ENCODE assay signal across 8 cellular contexts in genomic region chr14:51652168-51653095, GRCh38. TPM values are rescaled to one million over a fixed set of nuclear protein-coding genes. Genes with fewer than 3 reads are reported as not detected.
DNase-seq lines count a peak whose midpoint lies in the region; ATAC-seq, FAIRE-seq and TF ChIP-seq lines count a peak whose summit lies in the region.

No MANE protein-coding gene starts in this region.

- peak overlapping the region; percentile 87 for H3K4me3 ChIP-seq in BJ (ENCODE audit: low read depth, low read length)
- H3K4me3 ChIP-seq in ectodermal cell (ENCODE audit: insufficient read depth, low read depth, low read length), result peak overlapping the region; percentile 69

- peaks cover 8% of the 10 kb centered on the region for H3K4me1 ChIP-seq in ectodermal cell (ENCODE audit: control insufficient read depth, insufficient read depth, low read length)

- no peaks in the 10 kb centered on the region for H3K27me3 Mint-ChIP-seq in mesothelial cell of epicardium (ENCODE audit: low read depth)
- H3K27me3 Mint-ChIP-seq in stimulated activated naive CD8-positive, alpha-beta T cell treated with anti-CD3 and anti-CD28 coated beads, Interleukin-15, Interleukin-2, amounts not matched to agents 100 ng/mL and 50 ng/mL, for 24 hours, result peaks cover 38% of the 10 kb centered on the region

- DNase-seq in BJ (ENCODE audit: low read depth) (no peak), GM19239 (ENCODE audit: insufficient read length, low spot score) (peak; percentile 8), T-helper 1 cell (peak in 4 of 5 donors; percentile 13 to 36 (median 23)), mesothelial cell of epicardium (ENCODE audit: low spot score in 2 of 2, unreplicated experiment in 2 of 2) (peak in 1 of 2 experiments; percentile 46), dedifferentiated amniotic fluid mesenchymal stem cell (ENCODE audit: extremely low spot score) (no peak)

- no peak for TF ChIP-seq CTCF in BJ (IDR thresholded peaks at IDR 0.05; ENCODE audit: insufficient read depth, low read depth, low read length)
- TF ChIP-seq CTCF in mesothelial cell of epicardium (IDR thresholded peaks at IDR 0.05; ENCODE audit: unreplicated experiment), result no peak

- H3K36me3 ChIP-seq in BJ (ENCODE audit: control insufficient read depth, insufficient read depth, low read length) (no peaks in the 10 kb centered on the region; the same call in 1 of the 2 replicates), ectodermal cell (ENCODE audit: control insufficient read depth, insufficient read depth, low read length) (no peaks in the 10 kb centered on the region)

- FAIRE-seq in GM19239 (lab: Jason Lieb, UNC), result no peak

- peak overlapping the region; percentile 47 for H3K27ac ChIP-seq in ectodermal cell (ENCODE audit: insufficient read depth, low read depth, low read length, poor library complexity, severe bottlenecking)

- no peaks in the 10 kb centered on the region for H3K27me3 ChIP-seq in BJ (ENCODE audit: control insufficient read depth, insufficient read depth, low read length)
- H3K27me3 ChIP-seq in ectodermal cell (ENCODE audit: control insufficient read depth, insufficient read depth, low read length, poor library complexity, severe bottlenecking), result no peaks in the 10 kb centered on the region

- 0 to 1% methylated on average over 75 of the region's 75 CpGs for WGBS in ectodermal cell, 2 experiments

- peak; percentile 28 for ATAC-seq in HG03342 (IDR thresholded peaks at IDR 0.05; ENCODE audit: unreplicated experiment)

- H3K9me3 Mint-ChIP-seq in mesothelial cell of epicardium, result no peaks in the 10 kb centered on the region
- H3K9me3 Mint-ChIP-seq in stimulated activated naive CD8-positive, alpha-beta T cell treated with anti-CD3 and anti-CD28 coated beads, Interleukin-15, Interleukin-2, amounts not matched to agents 100 ng/mL and 50 ng/mL, for 24 hours, result no peaks in the 10 kb centered on the region

- POLR2A ChIA-PET in BJ (lab: Charles Lee), result interaction anchor here (0.5 to 1.1 kb wide), 11 partner anchors 45 to 361 kb away, joined by 3 to 11 read pairs (median 5); no protein-coding TSS in a partner anchor

- peaks cover 49% of the 10 kb centered on the region for H3K4me1 Mint-ChIP-seq in mesothelial cell of epicardium
- H3K4me1 Mint-ChIP-seq in stimulated activated naive CD8-positive, alpha-beta T cell treated with anti-CD3 and anti-CD28 coated beads, Interleukin-15, Interleukin-2, amounts not matched to agents 100 ng/mL and 50 ng/mL, for 24 hours (ENCODE audit: low read depth), result peaks cover 20% of the 10 kb centered on the region

- CTCF ChIA-PET in BJ (lab: Yijun Ruan, JAX), result interaction anchor here (0.6 to 3.4 kb wide), 28 partner anchors 12 to 370 kb away, joined by 3 to 25 read pairs (median 4); no protein-coding TSS in a partner anchor

- H3K9me3 ChIP-seq in ectodermal cell (ENCODE audit: control insufficient read depth, low read length), result no peaks in the 10 kb centered on the region

- H3K27ac Mint-ChIP-seq in mesothelial cell of epicardium, result peak overlapping the region; percentile 94
- no peak overlapping the region for H3K27ac Mint-ChIP-seq in stimulated activated naive CD8-positive, alpha-beta T cell treated with anti-CD3 and anti-CD28 coated beads, Interleukin-15, Interleukin-2, amounts not matched to agents 100 ng/mL and 50 ng/mL, for 24 hours

- peak overlapping the region; percentile 92 for H3K4me3 Mint-ChIP-seq in mesothelial cell of epicardium
- H3K4me3 Mint-ChIP-seq in stimulated activated naive CD8-positive, alpha-beta T cell treated with anti-CD3 and anti-CD28 coated beads, Interleukin-15, Interleukin-2, amounts not matched to agents 100 ng/mL and 50 ng/mL, for 24 hours, result peak overlapping the region; percentile 81

- H3K36me3 Mint-ChIP-seq in mesothelial cell of epicardium, result peaks cover 1% of the 10 kb centered on the region
- H3K36me3 Mint-ChIP-seq in stimulated activated naive CD8-positive, alpha-beta T cell treated with anti-CD3 and anti-CD28 coated beads, Interleukin-15, Interleukin-2, amounts not matched to agents 100 ng/mL and 50 ng/mL, for 24 hours (ENCODE audit: low read depth), result no peaks in the 10 kb centered on the region

RNA-seq across cellular contexts. Expression of gene FRMD6, which starts 0.7 kb away (rescaled TPM):
- 507 and 540 TPM in 2 replicates for polyA plus RNA-seq in BJ (2011; rRNA removed)
- 530 and 627 TPM in 2 replicates for polyA minus RNA-seq in BJ (2011; rRNA and poly(A)+ RNA removed)
- 21.1 TPM for polyA plus RNA-seq in ectodermal cell (2013, experiment 1 of 4)
- 22.6 TPM for polyA plus RNA-seq in ectodermal cell (2013, experiment 2 of 4)
- 15.3 TPM for polyA plus RNA-seq in ectodermal cell (2013, experiment 3 of 4)
- 18.1 TPM for polyA plus RNA-seq in ectodermal cell (2013, experiment 4 of 4)
- 43.4 to 51.8 TPM (median 46.6 TPM) in 3 replicates for total RNA-seq in mesothelial cell of epicardium

Comparison
In these comparisons a context has a peak if more than half of its experiments do, and no peak if none do; other contexts are left out.
1. DNase-seq: peak in GM19239 (single experiment) and T-helper 1 cell (4 of 5); none in BJ (single experiment) and dedifferentiated amniotic fluid mesenchymal stem cell (single experiment).